Comparison of ENCODE assay signal across 17 cellular contexts in genomic region chr4:26163425-26164362, GRCh38.
DNase-seq lines count a peak whose midpoint lies in the region; ATAC-seq and TF ChIP-seq lines count a peak whose summit lies in the region.
"Had no signal": no experiment of that assay in that cellular context is flagged by ENCODE, and none has a peak within 500 bp of the region (broad histone marks: within the 10 kb centered on the region; RNA-seq: fewer than 3 reads in every experiment).

No MANE protein-coding gene starts in this region.

- DNase-seq in activated CD8-positive, alpha-beta memory T cell treated with anti-CD3 and anti-CD28 coated beads, Interleukin-2, amount 10 ng/mL, durations not matched to agents 7 days and 5 days, result peak; percentile 28
- DNase-seq in activated CD8-positive, alpha-beta memory T cell treated with anti-CD3 and anti-CD28 coated beads, Interleukin-2, amount 50 U/mL, for 48 hours, result no peak
- DNase-seq in WERI-Rb-1, result peak; percentile 58
- DNase-seq in hepatocyte (ENCODE audit: low spot score), result no peak
- no peak for DNase-seq in suprapubic skin (ENCODE audit: low spot score in 2 of 2)
- DNase-seq in COLO829 (ENCODE audit: low spot score), result no peak
- DNase-seq: COR-L47, DMS153, MV-4-11, NCI-H1436 treated with DMSO at 0.1 percent for 48 hours, NCI-H2081, NCI-H2227 treated with DMSO at 0.1 percent for 48 hours, NCI-H524 treated with DMSO at 0.1 percent for 48 hours, RPMI8226 had no signal

- H4K20me1 ChIP-seq in hepatocyte (ENCODE audit: insufficient read depth, poor library complexity, severe bottlenecking), result no peaks in the 10 kb centered on the region

- TF ChIP-seq CTCF in WERI-Rb-1 (IDR thresholded peaks at IDR 0.05; ENCODE audit: low read depth, low read length) (no peak), hepatocyte (IDR thresholded peaks at IDR 0.05; ENCODE audit: poor library complexity) (no peak), suprapubic skin (IDR thresholded peaks at IDR 0.05) (no peak)

- H3K4me1 ChIP-seq in hepatocyte (ENCODE audit: insufficient read depth), result no peaks in the 10 kb centered on the region
- H3K4me1 ChIP-seq in suprapubic skin, result no peaks in the 10 kb centered on the region

- no peak overlapping the region for H3K27ac Mint-ChIP-seq in activated CD8-positive, alpha-beta memory T cell treated with anti-CD3 and anti-CD28 coated beads, Interleukin-2, amount 10 ng/mL, durations not matched to agents 7 days and 5 days

- H3K9me3 ChIP-seq in WERI-Rb-1 (ENCODE audit: severe bottlenecking) (no peaks in the 10 kb centered on the region), hepatocyte (ENCODE audit: low read depth) (no peaks in the 10 kb centered on the region), suprapubic skin (no peaks in the 10 kb centered on the region)

- H3K9me2 ChIP-seq in hepatocyte (replicated peaks; ENCODE audit: insufficient read depth), result no peaks in the 10 kb centered on the region

- no peak overlapping the region for H3K27ac ChIP-seq in WERI-Rb-1
- H3K27ac ChIP-seq in hepatocyte, result peak overlapping the region; percentile 10
- H3K27ac ChIP-seq in suprapubic skin, result no peak overlapping the region
- H3K27ac ChIP-seq: C4-2B had no signal

- H3K27me3 ChIP-seq in WERI-Rb-1 (ENCODE audit: insufficient read depth, low read depth, severe bottlenecking) (no peaks in the 10 kb centered on the region), hepatocyte (no peaks in the 10 kb centered on the region), suprapubic skin (no peaks in the 10 kb centered on the region)

- H3K4me3 ChIP-seq in WERI-Rb-1 (ENCODE audit: low read depth, low read length), result no peak overlapping the region
- H3K4me3 ChIP-seq in hepatocyte, result no peak overlapping the region
- H3K4me3 ChIP-seq in suprapubic skin, result peak overlapping the region; percentile 5

- no peak for ATAC-seq in activated CD8-positive, alpha-beta memory T cell treated with anti-CD3 and anti-CD28 coated beads, Interleukin-2, amount 10 ng/mL, durations not matched to agents 7 days and 5 days
- ATAC-seq in HG03139 (IDR thresholded peaks at IDR 0.05; ENCODE audit: unreplicated experiment), result no peak
- no peak for ATAC-seq in HG03378 (IDR thresholded peaks at IDR 0.05; ENCODE audit: unreplicated experiment)

- H3K9me3 Mint-ChIP-seq in activated CD8-positive, alpha-beta memory T cell treated with anti-CD3 and anti-CD28 coated beads, Interleukin-2, amount 10 ng/mL, durations not matched to agents 7 days and 5 days (ENCODE audit: low read depth), result peaks cover 11% of the 10 kb centered on the region

- no peaks in the 10 kb centered on the region for H3K79me2 ChIP-seq in hepatocyte

- no peaks in the 10 kb centered on the region for H3K27me3 Mint-ChIP-seq in activated CD8-positive, alpha-beta memory T cell treated with anti-CD3 and anti-CD28 coated beads, Interleukin-2, amount 10 ng/mL, durations not matched to agents 7 days and 5 days

- no peak overlapping the region for H2AFZ ChIP-seq in hepatocyte

- 36% methylated on average over 9 of the region's 9 CpGs for WGBS in hepatocyte (ENCODE audit: low lambda C conversion rate, missing lambda C conversion rate)
- 85% methylated on average over 9 of the region's 9 CpGs for WGBS in suprapubic skin

- peaks cover 15% of the 10 kb centered on the region for H3K4me1 Mint-ChIP-seq in activated CD8-positive, alpha-beta memory T cell treated with anti-CD3 and anti-CD28 coated beads, Interleukin-2, amount 10 ng/mL, durations not matched to agents 7 days and 5 days

- no peak overlapping the region for H3K4me2 ChIP-seq in hepatocyte

- no peak overlapping the region for H3K4me3 Mint-ChIP-seq in activated CD8-positive, alpha-beta memory T cell treated with anti-CD3 and anti-CD28 coated beads, Interleukin-2, amount 10 ng/mL, durations not matched to agents 7 days and 5 days

- CTCF ChIA-PET in activated CD8-positive, alpha-beta memory T cell treated with anti-CD3 and anti-CD28 coated beads, Interleukin-2, amount 10 ng/mL, durations not matched to agents 7 days and 5 days (lab: Charles Lee), result interaction anchor here (0.9 to 1.1 kb wide), 2 partner anchors 74 to 176 kb away, joined by 3 read pairs; no protein-coding TSS in a partner anchor

- TF ChIP-seq EP300 in suprapubic skin (IDR thresholded peaks at IDR 0.05), result no peak

- H3K36me3 Mint-ChIP-seq in activated CD8-positive, alpha-beta memory T cell treated with anti-CD3 and anti-CD28 coated beads, Interleukin-2, amount 10 ng/mL, durations not matched to agents 7 days and 5 days, result peaks cover 16% of the 10 kb centered on the region

- H3K36me3 ChIP-seq in WERI-Rb-1 (no peaks in the 10 kb centered on the region), hepatocyte (replicated peaks; ENCODE audit: insufficient read depth, low read depth) (no peaks in the 10 kb centered on the region), suprapubic skin (no peaks in the 10 kb centered on the region)

- TF ChIP-seq POLR2A in suprapubic skin (IDR thresholded peaks at IDR 0.05), result no peak

Comparison
In these comparisons a context has a peak if more than half of its experiments do, and no peak if none do; other contexts are left out.
1. DNase-seq: peak in activated CD8-positive, alpha-beta memory T cell treated with anti-CD3 and anti-CD28 coated beads, Interleukin-2, amount 10 ng/mL, durations not matched to agents 7 days and 5 days (single experiment) and WERI-Rb-1 (single experiment); none in activated CD8-positive, alpha-beta memory T cell treated with anti-CD3 and anti-CD28 coated beads, Interleukin-2, amount 50 U/mL, for 48 hours (single experiment), hepatocyte (single experiment), suprapubic skin (0 of 2) and COLO829 (single experiment).